Comparison of ENCODE assay signal across 8 cellular contexts in the genomic region with DNA sequence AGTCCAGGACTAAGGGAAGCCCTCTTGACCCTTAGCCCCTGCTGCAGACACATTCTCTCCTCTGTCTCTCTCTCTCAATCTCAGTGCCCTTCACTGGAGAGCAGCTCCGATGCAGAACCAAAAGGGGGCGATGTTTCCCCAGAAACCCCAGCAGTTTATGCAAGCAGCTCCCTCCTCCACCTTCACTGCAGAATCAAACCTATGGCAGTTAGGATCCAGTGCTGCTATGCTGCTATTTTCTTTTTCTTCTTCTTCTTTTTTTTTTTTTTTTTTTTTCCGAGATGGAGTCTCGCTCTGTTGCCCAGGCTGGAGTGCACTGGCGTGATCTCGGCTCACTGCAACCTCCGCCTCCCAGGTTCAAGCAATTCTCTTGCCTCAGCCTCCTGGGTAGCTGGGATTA. TPM values are rescaled to one million over a fixed set of nuclear protein-coding genes. Genes with fewer than 3 reads are reported as not detected.
DNase-seq lines count a peak whose midpoint lies in the region; ATAC-seq, FAIRE-seq and TF ChIP-seq lines count a peak whose summit lies in the region.
"Not testable (repeated sequence)": the region's sequence is repeated elsewhere in the genome, so short reads cannot be mapped to it uniquely, and the experiment has no call there.

No MANE protein-coding gene starts in this region.

- peak; percentile 97 for TF ChIP-seq CTCF in epithelial cell of proximal tubule (conservative IDR thresholded peaks at IDR 0.05; ENCODE audit: low read depth, low read length)

- H3K4me3 Mint-ChIP-seq in activated T-helper 17 cell treated with anti-CD3 and anti-CD28 coated beads, Interleukin-2, amount 50 U/mL, for 72 hours; memory B cell: not testable (repeated sequence)

- peak overlapping the region; percentile 63 for H3K27ac Mint-ChIP-seq in activated T-helper 17 cell treated with anti-CD3 and anti-CD28 coated beads, Interleukin-2, amount 50 U/mL, for 72 hours
- H3K27ac Mint-ChIP-seq in memory B cell = not testable (repeated sequence)

- not testable (repeated sequence) for H3K4me3 ChIP-seq in epithelial cell of proximal tubule (ENCODE audit: low read depth, low read length)

- ATAC-seq in activated T-helper 17 cell treated with anti-CD3 and anti-CD28 coated beads, Interleukin-2, amount 50 U/mL, for 72 hours (replicated peaks) = peak; percentile 97
- peak; percentile 99 for ATAC-seq in memory B cell (ENCODE audit: low read depth)

- H3K4me1 Mint-ChIP-seq in activated T-helper 17 cell treated with anti-CD3 and anti-CD28 coated beads, Interleukin-2, amount 50 U/mL, for 72 hours = peaks cover 18% of the 10 kb centered on the region
- H3K4me1 Mint-ChIP-seq in memory B cell = not testable (repeated sequence)

- not testable (repeated sequence) for H3K9me3 Mint-ChIP-seq in activated T-helper 17 cell treated with anti-CD3 and anti-CD28 coated beads, Interleukin-2, amount 50 U/mL, for 72 hours; memory B cell

- not testable (repeated sequence) for H3K36me3 Mint-ChIP-seq in activated T-helper 17 cell treated with anti-CD3 and anti-CD28 coated beads, Interleukin-2, amount 50 U/mL, for 72 hours (ENCODE audit: low read depth); memory B cell

- peak; percentile 93 for FAIRE-seq in GM19239 (lab: Jason Lieb, UNC)

- H3K27me3 Mint-ChIP-seq in activated T-helper 17 cell treated with anti-CD3 and anti-CD28 coated beads, Interleukin-2, amount 50 U/mL, for 72 hours; memory B cell: not testable (repeated sequence)

- DNase-seq in AG08396 (ENCODE audit: low spot score) = peak; percentile 84
- DNase-seq in GM19239 (ENCODE audit: insufficient read length, low spot score) = peak; percentile 68
- DNase-seq in NCI-H2029 (lab: John Stamatoyannopoulos, UW) = peak; percentile 38
- DNase-seq in SW 1271 (lab: John Stamatoyannopoulos, UW) = peak; percentile 23 to 70
- not testable (repeated sequence) for DNase-seq in epithelial cell of proximal tubule (ENCODE audit: low read depth)
- peak; percentile 60 to 74 for DNase-seq in memory B cell (ENCODE audit: low spot score in 2 of 2)
- DNase-seq in stimulated activated CD4-positive, alpha-beta T cell treated with anti-CD3 and anti-CD28 coated beads, Interleukin-4, amount 100 ng/mL, for 1 hour = peak; percentile 77

RNA-seq across cellular contexts. Expression of gene CYP2S1, which starts 11.3 kb away (rescaled TPM):
- total RNA-seq in activated T-helper 17 cell treated with anti-CD3 and anti-CD28 coated beads, Interleukin-2, amount 50 U/mL, for 72 hours = under 1 TPM in 1 of 2 donors, not detected in 1; 0.13 TPM
- total RNA-seq in epithelial cell of proximal tubule = 4.9 and 24.7 TPM in 2 replicates

RNA-seq across cellular contexts. Expression of gene AXL, which starts 14.7 kb away (rescaled TPM):
- 1 to 10 TPM in 1 of 2 donors, under 1 TPM in 1; 0.04 to 2.3 TPM for total RNA-seq in activated T-helper 17 cell treated with anti-CD3 and anti-CD28 coated beads, Interleukin-2, amount 50 U/mL, for 72 hours
- total RNA-seq in epithelial cell of proximal tubule = 206 and 343 TPM in 2 replicates

RNA-seq across cellular contexts. Expression of gene HNRNPUL1, which starts 59.8 kb away (rescaled TPM):
- total RNA-seq in activated T-helper 17 cell treated with anti-CD3 and anti-CD28 coated beads, Interleukin-2, amount 50 U/mL, for 72 hours = 100 to 1,000 TPM; 324 to 357 TPM
- 154 and 177 TPM in 2 replicates for total RNA-seq in epithelial cell of proximal tubule

Comparison
In these comparisons a context has a peak if more than half of its experiments do, and no peak if none do; other contexts are left out.
1. RNA of gene AXL, which starts 14.7 kb away (total RNA-seq): 206 to 343 TPM in epithelial cell of proximal tubule; 0.04 to 2.3 TPM in activated T-helper 17 cell treated with anti-CD3 and anti-CD28 coated beads, Interleukin-2, amount 50 U/mL, for 72 hours; every median in the first group is over 10 times any median in the second.